Comparison of ENCODE assay signal across 11 cellular contexts in the genomic region with DNA sequence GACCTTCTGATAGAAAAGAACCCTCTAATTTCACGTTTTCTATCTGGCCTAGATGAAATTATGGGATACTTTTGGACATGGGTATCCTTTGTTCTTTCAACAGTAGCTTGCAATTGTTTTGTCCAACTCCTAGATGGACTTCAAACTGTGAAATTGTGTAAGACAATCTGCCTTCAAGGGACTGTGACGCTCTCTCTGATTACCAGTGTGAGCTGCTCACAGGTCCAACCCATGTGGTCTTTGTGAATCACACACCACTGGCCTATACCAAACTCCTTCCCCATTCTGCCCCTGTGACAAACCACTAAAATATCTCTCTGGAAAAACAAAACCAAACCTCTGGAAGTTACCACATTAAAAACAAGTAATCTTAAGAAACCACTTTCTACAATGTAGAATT. TPM values are rescaled to one million over a fixed set of nuclear protein-coding genes. Genes with fewer than 3 reads are reported as not detected.
DNase-seq lines count a peak whose midpoint lies in the region; ATAC-seq, FAIRE-seq and TF ChIP-seq lines count a peak whose summit lies in the region.
"Had no signal": no experiment of that assay in that cellular context is flagged by ENCODE, and none has a peak within 500 bp of the region (broad histone marks: within the 10 kb centered on the region; RNA-seq: fewer than 3 reads in every experiment).

No MANE protein-coding gene starts in this region.

- no peaks in the 10 kb centered on the region for H3K4me1 ChIP-seq in gastrocnemius medialis

- no peak overlapping the region for H3K4me3 ChIP-seq in gastrocnemius medialis
- H3K4me3 ChIP-seq: cardiac muscle cell, SK-N-MC had no signal

- no peaks in the 10 kb centered on the region for H3K27me3 ChIP-seq in gastrocnemius medialis
- H3K27me3 ChIP-seq: cardiac muscle cell had no signal

- no peaks in the 10 kb centered on the region for H3K36me3 ChIP-seq in gastrocnemius medialis

- peak; percentile 88 for DNase-seq in H54 (ENCODE audit: insufficient read length, low spot score)
- DNase-seq in fibroblast of peridontal ligament (ENCODE audit: extremely low read depth) = peak; percentile 99
- DNase-seq in gastrocnemius medialis = no peak
- no peak for DNase-seq in NCI-H2171 treated with DMSO at 0.1 percent for 48 hours (lab: John Stamatoyannopoulos, UW)
- DNase-seq in DMS 273 (lab: John Stamatoyannopoulos, UW; ENCODE audit: unreplicated experiment) = no peak
- no peak for DNase-seq in GM13977 (ENCODE audit: low spot score)
- DNase-seq: NCI-H2081 treated with DMSO at 0.1 percent for 48 hours had no signal

- H3K27ac ChIP-seq in gastrocnemius medialis = no peak overlapping the region
- H3K27ac ChIP-seq: cardiac muscle cell, SK-N-MC had no signal

- intact Hi-C loops in gastrocnemius medialis (cut with DNase I; ENCODE audit: low total_unique reads) = no loop called here

- TF ChIP-seq CTCF in gastrocnemius medialis (IDR thresholded peaks at IDR 0.05 in 4 of 5, conservative IDR thresholded peaks at IDR 0.05 in 1 of 5) (no peak), GM13977 (IDR thresholded peaks at IDR 0.05; ENCODE audit: extremely low read depth, insufficient read depth, missing control alignments) (no peak)

- ATAC-seq in SK-N-SH treated with all-trans-retinoic acid at 6 μM for 48 hours = peak; percentile 55; the same call in 2 of the 3 replicates
- ATAC-seq in gastrocnemius medialis = peak; percentile 60 to 62
- no peak for ATAC-seq in HG02798 (IDR thresholded peaks at IDR 0.05; ENCODE audit: poor library complexity, unreplicated experiment)

- in situ Hi-C loops in gastrocnemius medialis (cut with MboI; ENCODE audit: low sequenced_read_pairs in 4 of 4) = no loop called here
- in situ Hi-C loops in GM13977 (cut with MboI; ENCODE audit: low pct_unique_long_range_greater_than_20kb, low sequenced_read_pairs, unreplicated experiment) = no loop called here

- TF ChIP-seq POLR2A in H54 (IDR thresholded peaks at IDR 0.05; ENCODE audit: low read depth, low read length) = no peak
- TF ChIP-seq POLR2A in gastrocnemius medialis (IDR thresholded peaks at IDR 0.05) = no peak

- no peaks in the 10 kb centered on the region for H3K9me3 ChIP-seq in gastrocnemius medialis

- FAIRE-seq in H54 (lab: Jason Lieb, UNC) = peak; percentile 91

TF ChIP-seq in SK-N-SH treated with all-trans-retinoic acid at 6 μM for 48 hours, 23 proteins besides CTCF, POLR2A, EP300 and RAD21:
- TF ChIP-seq BACH2 (CRISPR knock-in tag; IDR thresholded peaks at IDR 0.05; ENCODE audit: borderline replicate concordance) (no peak), TOX (CRISPR knock-in tag; IDR thresholded peaks at IDR 0.05; ENCODE audit: borderline replicate concordance) (no peak), ZNF70 (CRISPR knock-in tag; IDR thresholded peaks at IDR 0.05) (no peak), OSR1 (CRISPR knock-in tag; IDR thresholded peaks at IDR 0.05) (no peak), PPARA (CRISPR knock-in tag; IDR thresholded peaks at IDR 0.05; ENCODE audit: borderline replicate concordance) (no peak), SNAI2 (CRISPR knock-in tag; IDR thresholded peaks at IDR 0.05) (no peak), RARB (CRISPR knock-in tag; IDR thresholded peaks at IDR 0.05) (no peak), TCF4 (CRISPR knock-in tag; IDR thresholded peaks at IDR 0.05; ENCODE audit: borderline replicate concordance) (no peak), ZNF8 (CRISPR knock-in tag; IDR thresholded peaks at IDR 0.05) (no peak), ZNF565 (CRISPR knock-in tag; conservative IDR thresholded peaks at IDR 0.05; ENCODE audit: low read depth) (no peak), CSDC2 (CRISPR knock-in tag; IDR thresholded peaks at IDR 0.05) (no peak), ZC3H10 (CRISPR knock-in tag; IDR thresholded peaks at IDR 0.05) (no peak), ISL1 (CRISPR knock-in tag; IDR thresholded peaks at IDR 0.05) (no peak), ZFP30 (CRISPR knock-in tag; IDR thresholded peaks at IDR 0.05) (no peak), ARNTL (CRISPR knock-in tag; IDR thresholded peaks at IDR 0.05; ENCODE audit: borderline replicate concordance, low read depth) (no peak), GLIS3 (CRISPR knock-in tag; IDR thresholded peaks at IDR 0.05) (no peak)
- TF ChIP-seq, protein P1, sequence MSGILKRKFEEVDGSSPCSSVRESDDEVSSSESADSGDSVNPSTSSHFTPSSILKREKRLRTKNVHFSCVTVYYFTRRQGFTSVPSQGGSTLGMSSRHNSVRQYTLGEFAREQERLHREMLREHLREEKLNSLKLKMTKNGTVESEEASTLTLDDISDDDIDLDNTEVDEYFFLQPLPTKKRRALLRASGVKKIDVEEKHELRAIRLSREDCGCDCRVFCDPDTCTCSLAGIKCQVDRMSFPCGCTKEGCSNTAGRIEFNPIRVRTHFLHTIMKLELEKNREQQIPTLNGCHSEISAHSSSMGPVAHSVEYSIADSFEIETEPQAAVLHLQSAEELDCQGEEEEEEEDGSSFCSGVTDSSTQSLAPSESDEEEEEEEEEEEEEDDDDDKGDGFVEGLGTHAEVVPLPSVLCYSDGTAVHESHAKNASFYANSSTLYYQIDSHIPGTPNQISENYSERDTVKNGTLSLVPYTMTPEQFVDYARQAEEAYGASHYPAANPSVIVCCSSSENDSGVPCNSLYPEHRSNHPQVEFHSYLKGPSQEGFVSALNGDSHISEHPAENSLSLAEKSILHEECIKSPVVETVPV (CRISPR knock-in tag; IDR thresholded peaks at IDR 0.05) = no peak
- TF ChIP-seq, protein P2, sequence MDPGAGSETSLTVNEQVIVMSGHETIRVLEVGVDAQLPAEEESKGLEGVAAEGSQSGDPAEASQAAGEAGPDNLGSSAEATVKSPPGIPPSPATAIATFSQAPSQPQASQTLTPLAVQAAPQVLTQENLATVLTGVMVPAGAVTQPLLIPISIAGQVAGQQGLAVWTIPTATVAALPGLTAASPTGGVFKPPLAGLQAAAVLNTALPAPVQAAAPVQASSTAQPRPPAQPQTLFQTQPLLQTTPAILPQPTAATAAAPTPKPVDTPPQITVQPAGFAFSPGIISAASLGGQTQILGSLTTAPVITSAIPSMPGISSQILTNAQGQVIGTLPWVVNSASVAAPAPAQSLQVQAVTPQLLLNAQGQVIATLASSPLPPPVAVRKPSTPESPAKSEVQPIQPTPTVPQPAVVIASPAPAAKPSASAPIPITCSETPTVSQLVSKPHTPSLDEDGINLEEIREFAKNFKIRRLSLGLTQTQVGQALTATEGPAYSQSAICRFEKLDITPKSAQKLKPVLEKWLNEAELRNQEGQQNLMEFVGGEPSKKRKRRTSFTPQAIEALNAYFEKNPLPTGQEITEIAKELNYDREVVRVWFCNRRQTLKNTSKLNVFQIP (CRISPR knock-in tag; IDR thresholded peaks at IDR 0.05; ENCODE audit: borderline replicate concordance, low read depth) = no peak
- TF ChIP-seq, protein P3, sequence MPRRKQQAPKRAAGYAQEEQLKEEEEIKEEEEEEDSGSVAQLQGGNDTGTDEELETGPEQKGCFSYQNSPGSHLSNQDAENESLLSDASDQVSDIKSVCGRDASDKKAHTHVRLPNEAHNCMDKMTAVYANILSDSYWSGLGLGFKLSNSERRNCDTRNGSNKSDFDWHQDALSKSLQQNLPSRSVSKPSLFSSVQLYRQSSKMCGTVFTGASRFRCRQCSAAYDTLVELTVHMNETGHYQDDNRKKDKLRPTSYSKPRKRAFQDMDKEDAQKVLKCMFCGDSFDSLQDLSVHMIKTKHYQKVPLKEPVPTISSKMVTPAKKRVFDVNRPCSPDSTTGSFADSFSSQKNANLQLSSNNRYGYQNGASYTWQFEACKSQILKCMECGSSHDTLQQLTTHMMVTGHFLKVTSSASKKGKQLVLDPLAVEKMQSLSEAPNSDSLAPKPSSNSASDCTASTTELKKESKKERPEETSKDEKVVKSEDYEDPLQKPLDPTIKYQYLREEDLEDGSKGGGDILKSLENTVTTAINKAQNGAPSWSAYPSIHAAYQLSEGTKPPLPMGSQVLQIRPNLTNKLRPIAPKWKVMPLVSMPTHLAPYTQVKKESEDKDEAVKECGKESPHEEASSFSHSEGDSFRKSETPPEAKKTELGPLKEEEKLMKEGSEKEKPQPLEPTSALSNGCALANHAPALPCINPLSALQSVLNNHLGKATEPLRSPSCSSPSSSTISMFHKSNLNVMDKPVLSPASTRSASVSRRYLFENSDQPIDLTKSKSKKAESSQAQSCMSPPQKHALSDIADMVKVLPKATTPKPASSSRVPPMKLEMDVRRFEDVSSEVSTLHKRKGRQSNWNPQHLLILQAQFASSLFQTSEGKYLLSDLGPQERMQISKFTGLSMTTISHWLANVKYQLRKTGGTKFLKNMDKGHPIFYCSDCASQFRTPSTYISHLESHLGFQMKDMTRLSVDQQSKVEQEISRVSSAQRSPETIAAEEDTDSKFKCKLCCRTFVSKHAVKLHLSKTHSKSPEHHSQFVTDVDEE (CRISPR knock-in tag; IDR thresholded peaks at IDR 0.05) = no peak
- TF ChIP-seq, protein P4, sequence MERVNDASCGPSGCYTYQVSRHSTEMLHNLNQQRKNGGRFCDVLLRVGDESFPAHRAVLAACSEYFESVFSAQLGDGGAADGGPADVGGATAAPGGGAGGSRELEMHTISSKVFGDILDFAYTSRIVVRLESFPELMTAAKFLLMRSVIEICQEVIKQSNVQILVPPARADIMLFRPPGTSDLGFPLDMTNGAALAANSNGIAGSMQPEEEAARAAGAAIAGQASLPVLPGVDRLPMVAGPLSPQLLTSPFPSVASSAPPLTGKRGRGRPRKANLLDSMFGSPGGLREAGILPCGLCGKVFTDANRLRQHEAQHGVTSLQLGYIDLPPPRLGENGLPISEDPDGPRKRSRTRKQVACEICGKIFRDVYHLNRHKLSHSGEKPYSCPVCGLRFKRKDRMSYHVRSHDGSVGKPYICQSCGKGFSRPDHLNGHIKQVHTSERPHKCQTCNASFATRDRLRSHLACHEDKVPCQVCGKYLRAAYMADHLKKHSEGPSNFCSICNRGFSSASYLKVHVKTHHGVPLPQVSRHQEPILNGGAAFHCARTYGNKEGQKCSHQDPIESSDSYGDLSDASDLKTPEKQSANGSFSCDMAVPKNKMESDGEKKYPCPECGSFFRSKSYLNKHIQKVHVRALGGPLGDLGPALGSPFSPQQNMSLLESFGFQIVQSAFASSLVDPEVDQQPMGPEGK (CRISPR knock-in tag; IDR thresholded peaks at IDR 0.05; ENCODE audit: borderline replicate concordance) = no peak

RNA-seq across cellular contexts. Expression of gene NINL, which starts 59.5 kb away (rescaled TPM):
- total RNA-seq in gastrocnemius medialis = 1 to 10 TPM in 2 of 4 donors, under 1 TPM in 2; 0.24 to 6.1 (median 0.88) TPM

Comparison
In these comparisons a context has a peak if more than half of its experiments do, and no peak if none do; other contexts are left out.
1. DNase-seq: peak in H54 (single experiment) and fibroblast of peridontal ligament (single experiment); none in gastrocnemius medialis (0 of 2), NCI-H2171 treated with DMSO at 0.1 percent for 48 hours (single experiment), DMS 273 (single experiment) and GM13977 (single experiment).